Comparison of ENCODE assay signal across 9 cellular contexts in genomic region chr15:31265090-31265870, GRCh38.
DNase-seq lines count a peak whose midpoint lies in the region; FAIRE-seq and TF ChIP-seq lines count a peak whose summit lies in the region.
"Had no signal": no experiment of that assay in that cellular context is flagged by ENCODE, and none has a peak within 500 bp of the region (broad histone marks: within the 10 kb centered on the region; RNA-seq: fewer than 3 reads in every experiment).

No MANE protein-coding gene starts in this region.

- intact Hi-C loops in activated CD4-positive, alpha-beta T cell treated with anti-CD3 and anti-CD28 coated beads, Interleukin-2, amount 10 ng/mL, durations not matched to agents 24 days and 14 days (cut with micrococcal nuclease) = loop anchor here (5.0 to 10.0 kb wide), 2 partner anchors 62 to 100 kb away; partner anchors contain the start of gene KLF13
- intact Hi-C loops in stomach (cut with DNase I; ENCODE audit: low total_unique reads) = no loop called here

- H3K36me3 Mint-ChIP-seq in activated CD4-positive, alpha-beta T cell treated with anti-CD3 and anti-CD28 coated beads, Interleukin-2, amount 10 ng/mL, durations not matched to agents 24 days and 14 days (ENCODE audit: low read depth) = no peaks in the 10 kb centered on the region
- H3K36me3 Mint-ChIP-seq in glutamatergic neuron (ENCODE audit: unreplicated experiment) = no peaks in the 10 kb centered on the region

- peaks cover 82% of the 10 kb centered on the region for H3K4me1 Mint-ChIP-seq in activated CD4-positive, alpha-beta T cell treated with anti-CD3 and anti-CD28 coated beads, Interleukin-2, amount 10 ng/mL, durations not matched to agents 24 days and 14 days
- H3K4me1 Mint-ChIP-seq in glutamatergic neuron (ENCODE audit: low read depth, unreplicated experiment) = peaks cover 17% of the 10 kb centered on the region

- no peaks in the 10 kb centered on the region for H3K9me3 ChIP-seq in Peyer's patch
- no peaks in the 10 kb centered on the region for H3K9me3 ChIP-seq in stomach

- H3K27me3 Mint-ChIP-seq in activated CD4-positive, alpha-beta T cell treated with anti-CD3 and anti-CD28 coated beads, Interleukin-2, amount 10 ng/mL, durations not matched to agents 24 days and 14 days = no peaks in the 10 kb centered on the region
- peaks cover 11% of the 10 kb centered on the region for H3K27me3 Mint-ChIP-seq in glutamatergic neuron (ENCODE audit: unreplicated experiment)

- peak overlapping the region; percentile 68 for H3K4me3 Mint-ChIP-seq in activated CD4-positive, alpha-beta T cell treated with anti-CD3 and anti-CD28 coated beads, Interleukin-2, amount 10 ng/mL, durations not matched to agents 24 days and 14 days
- H3K4me3 Mint-ChIP-seq in glutamatergic neuron (ENCODE audit: unreplicated experiment) = no peak overlapping the region

- TF ChIP-seq EP300 in stomach (IDR thresholded peaks at IDR 0.05) = no peak

- H3K27me3 ChIP-seq in Peyer's patch = no peaks in the 10 kb centered on the region
- H3K27me3 ChIP-seq in stomach = no peaks in the 10 kb centered on the region

- TF ChIP-seq CTCF in Peyer's patch (IDR thresholded peaks at IDR 0.05) (no peak), glutamatergic neuron (IDR thresholded peaks at IDR 0.05; ENCODE audit: partially characterized antibody, unreplicated experiment) (no peak), stomach (IDR thresholded peaks at IDR 0.05) (no peak)

- H3K4me3 ChIP-seq in Peyer's patch (no peak overlapping the region), stomach (no peak overlapping the region)

- peak overlapping the region; percentile 74 for H3K27ac Mint-ChIP-seq in activated CD4-positive, alpha-beta T cell treated with anti-CD3 and anti-CD28 coated beads, Interleukin-2, amount 10 ng/mL, durations not matched to agents 24 days and 14 days
- peak overlapping the region; percentile 66 for H3K27ac Mint-ChIP-seq in glutamatergic neuron (ENCODE audit: unreplicated experiment)

- no peaks in the 10 kb centered on the region for H3K9me3 Mint-ChIP-seq in activated CD4-positive, alpha-beta T cell treated with anti-CD3 and anti-CD28 coated beads, Interleukin-2, amount 10 ng/mL, durations not matched to agents 24 days and 14 days
- H3K9me3 Mint-ChIP-seq in glutamatergic neuron (ENCODE audit: unreplicated experiment) = peaks cover 10% of the 10 kb centered on the region

- WGBS in stomach, 5 donors = 55 to 67% (median 62%) methylated on average over 15 to 21 of the region's 21 CpGs

- DNase-seq in activated CD4-positive, alpha-beta T cell treated with anti-CD3 and anti-CD28 coated beads, Interleukin-2, amount 10 ng/mL, durations not matched to agents 24 days and 14 days = peak; percentile 56
- no peak for DNase-seq in activated CD4-positive, alpha-beta T cell treated with anti-CD3 and anti-CD28 coated beads, Interleukin-2, amount 50 U/mL, for 4 hours
- DNase-seq in Peyer's patch = peak; percentile 29 to 75 (median 62)
- DNase-seq in glutamatergic neuron = no peak
- DNase-seq in stomach = peak; percentile 31
- DNase-seq in GM03348 (ENCODE audit: low spot score) = no peak
- DNase-seq in frontal cortex (ENCODE audit: low spot score in 2 of 2) = no peak
- DNase-seq in GM12891 (ENCODE audit: insufficient read length, low spot score) = no peak
- DNase-seq: amniotic stem cell had no signal

- no peaks in the 10 kb centered on the region for H3K36me3 ChIP-seq in Peyer's patch
- H3K36me3 ChIP-seq in stomach = no peaks in the 10 kb centered on the region

- TF ChIP-seq POLR2A in Peyer's patch (IDR thresholded peaks at IDR 0.05) (no peak), stomach (IDR thresholded peaks at IDR 0.05) (no peak), GM12891 (IDR thresholded peaks at IDR 0.05; ENCODE audit: low read depth, low read length) (no peak)

- H3K4me1 ChIP-seq in Peyer's patch = peaks cover 20 to 52% (median 46%) of the 10 kb centered on the region in 4 donors
- H3K4me1 ChIP-seq in stomach = peaks cover 29 to 70% (median 49%) of the 10 kb centered on the region in 4 donors

- FAIRE-seq in frontal cortex (lab: Jason Lieb, UNC) (no peak), GM12891 (lab: Jason Lieb, UNC) (no peak)

- peak overlapping the region; percentile 67 to 92 (median 86) for H3K27ac ChIP-seq in Peyer's patch
- peak overlapping the region; percentile 73 to 94 (median 78) for H3K27ac ChIP-seq in stomach

TF ChIP-seq in GM12891, 5 proteins besides CTCF, POLR2A, EP300 and RAD21:
- TF ChIP-seq SPI1 (IDR thresholded peaks at IDR 0.05; ENCODE audit: low read depth, low read length) = no peak
- no peak for TF ChIP-seq POLR2AphosphoS5 (IDR thresholded peaks at IDR 0.05; ENCODE audit: low read depth, low read length)
- TF ChIP-seq PAX5 (IDR thresholded peaks at IDR 0.05; ENCODE audit: insufficient read depth, low read length, severe bottlenecking) = no peak
- TF ChIP-seq POU2F2 (IDR thresholded peaks at IDR 0.05; ENCODE audit: low read depth, low read length) = no peak
- TF ChIP-seq TAF1 (IDR thresholded peaks at IDR 0.05; ENCODE audit: low read depth, low read length) = no peak

Comparison
In these comparisons a context has a peak if more than half of its experiments do, and no peak if none do; other contexts are left out.
1. DNase-seq: peak in activated CD4-positive, alpha-beta T cell treated with anti-CD3 and anti-CD28 coated beads, Interleukin-2, amount 10 ng/mL, durations not matched to agents 24 days and 14 days (single experiment), Peyer's patch (3 of 3) and stomach (single experiment); none in activated CD4-positive, alpha-beta T cell treated with anti-CD3 and anti-CD28 coated beads, Interleukin-2, amount 50 U/mL, for 4 hours (0 of 2), glutamatergic neuron (single experiment), GM03348 (single experiment), frontal cortex (0 of 2) and GM12891 (single experiment).